In the genomic region with DNA sequence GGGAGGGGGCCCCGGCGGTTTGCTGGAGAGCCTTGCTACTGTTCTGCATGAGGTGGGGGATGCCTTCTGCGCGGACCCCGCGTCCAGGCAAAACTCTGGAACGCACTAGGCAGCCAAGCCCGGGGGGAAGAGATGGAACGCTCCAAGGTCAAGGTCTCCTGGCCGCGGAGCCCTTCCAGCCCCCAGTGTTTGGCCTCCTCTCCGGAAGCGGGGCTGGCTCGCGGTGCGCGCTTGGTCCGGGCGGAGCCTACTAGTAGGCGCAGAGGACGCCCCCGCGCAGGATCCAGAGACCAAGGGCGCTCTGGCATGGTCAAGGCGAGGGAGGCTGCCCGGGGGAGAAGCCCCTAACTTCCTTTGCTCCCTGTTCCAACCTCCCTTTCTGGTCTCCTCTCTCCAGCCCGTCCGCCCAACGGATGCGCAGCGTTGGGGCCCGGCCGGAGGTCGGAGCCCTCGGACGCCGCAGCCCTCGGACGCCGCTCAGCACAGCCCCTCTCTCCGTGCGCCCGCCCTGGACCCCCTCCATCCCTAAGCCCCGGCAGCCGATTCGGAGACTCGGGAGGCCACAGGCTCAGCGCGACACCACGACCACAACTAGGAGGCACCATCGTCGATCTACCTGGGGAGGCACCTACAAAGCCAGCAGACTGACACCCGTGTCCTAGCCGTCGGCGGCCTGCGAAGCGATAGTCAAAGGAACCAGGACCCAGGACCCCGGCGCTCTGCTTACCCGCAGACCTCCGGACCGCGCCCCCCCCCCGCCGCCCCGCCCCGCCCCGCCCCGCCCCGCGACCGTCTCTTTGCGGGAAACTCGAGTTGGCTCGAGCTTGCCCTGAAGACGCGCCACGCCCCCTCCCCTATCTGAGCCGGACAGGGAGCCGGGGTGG, we compare ENCODE assay signal across 9 cellular contexts. TPM values are rescaled to one million over a fixed set of nuclear protein-coding genes. Genes with fewer than 3 reads are reported as not detected.
DNase-seq lines count a peak whose midpoint lies in the region; ATAC-seq, FAIRE-seq and TF ChIP-seq lines count a peak whose summit lies in the region.
"Had no signal": no experiment of that assay in that cellular context is flagged by ENCODE, and none has a peak within 500 bp of the region (broad histone marks: within the 10 kb centered on the region; RNA-seq: fewer than 3 reads in every experiment).

No MANE protein-coding gene starts in this region.

- H3K9me3 ChIP-seq in breast epithelium (no peaks in the 10 kb centered on the region), right lobe of liver (no peaks in the 10 kb centered on the region)

- H3K36me3 Mint-ChIP-seq in type B pancreatic cell = no peaks in the 10 kb centered on the region

- TF ChIP-seq CTCF in breast epithelium (IDR thresholded peaks at IDR 0.05) = no peak
- TF ChIP-seq CTCF in right lobe of liver (IDR thresholded peaks at IDR 0.05) = no peak
- TF ChIP-seq CTCF in type B pancreatic cell (conservative IDR thresholded peaks at IDR 0.05) = no peak

- FAIRE-seq in GM12891 (lab: Jason Lieb, UNC) = no peak
- FAIRE-seq: GM18507 had no signal

- H3K4me3 Mint-ChIP-seq in type B pancreatic cell = peak overlapping the region; percentile 88

- TF ChIP-seq POLR2A in breast epithelium (IDR thresholded peaks at IDR 0.05) (no peak), right lobe of liver (IDR thresholded peaks at IDR 0.05) (no peak), GM12891 (IDR thresholded peaks at IDR 0.05; ENCODE audit: low read depth, low read length) (no peak)

- in situ Hi-C loops in G401 (cut with HindIII; ENCODE audit: low sequenced_read_pairs) = no loop called here

- H3K4me1 Mint-ChIP-seq in type B pancreatic cell (ENCODE audit: unreplicated experiment) = peaks cover 6% of the 10 kb centered on the region

- intact Hi-C loops in breast epithelium (cut with DNase I; ENCODE audit: low total_unique reads) (no loop called here), right lobe of liver (cut with DNase I) (no loop called here)

- no peak overlapping the region for H3K27ac Mint-ChIP-seq in type B pancreatic cell

- H3K36me3 ChIP-seq in breast epithelium = no peaks in the 10 kb centered on the region
- no peaks in the 10 kb centered on the region for H3K36me3 ChIP-seq in right lobe of liver

- 0% methylated on average over 12 of the region's 81 CpGs for WGBS in right lobe of liver (ENCODE audit: insufficient coverage, low coverage, low lambda C conversion rate, missing lambda C conversion rate)

- DNase-seq in stimulated activated CD4-positive, alpha-beta T cell treated with anti-CD3 and anti-CD28 coated beads, Interleukin-12 subunit alpha, Interleukin-12 subunit beta, amount 100 ng/mL, for 4 hours = peak; percentile 5
- no peak for DNase-seq in stimulated activated CD4-positive, alpha-beta T cell treated with anti-CD3 and anti-CD28 coated beads, Interleukin-4, amount 100 ng/mL, for 4 hours
- DNase-seq in Jurkat, Clone E6-1 (ENCODE audit: low read depth, low spot score) = no peak
- DNase-seq in breast epithelium (ENCODE audit: low spot score in 2 of 2) = no peak
- DNase-seq in right lobe of liver = peak in 1 of 3 donors; percentile 26
- DNase-seq in type B pancreatic cell (ENCODE audit: extremely low spot score, unreplicated experiment) = no peak
- no peak for DNase-seq in G401 (ENCODE audit: low spot score)
- no peak for DNase-seq in GM12891 (ENCODE audit: insufficient read length, low spot score)

- ATAC-seq in right lobe of liver = no peak

- H3K4me1 ChIP-seq in breast epithelium = peaks cover 0 to 6% of the 10 kb centered on the region in 2 donors
- peaks cover 0 to 26% (median 0%) of the 10 kb centered on the region in 4 donors for H3K4me1 ChIP-seq in right lobe of liver

- no peaks in the 10 kb centered on the region for H3K9me3 Mint-ChIP-seq in type B pancreatic cell

- H3K27ac ChIP-seq in breast epithelium (no peak overlapping the region), right lobe of liver (no peak overlapping the region)

- H3K27me3 ChIP-seq in breast epithelium (peaks cover 0 to 58% of the 10 kb centered on the region in 2 donors), right lobe of liver (peaks cover 0 to 12% of the 10 kb centered on the region in 2 donors)

- H3K4me3 ChIP-seq in Jurkat, Clone E6-1 (ENCODE audit: low read length) = peak overlapping the region; percentile 52
- H3K4me3 ChIP-seq in breast epithelium (peak overlapping the region; percentile 38 to 64 (median 54)), right lobe of liver (peak overlapping the region; percentile 37 to 49 (median 39))

- peaks cover 76% of the 10 kb centered on the region for H3K27me3 Mint-ChIP-seq in type B pancreatic cell

TF ChIP-seq in GM12891, 5 proteins besides CTCF, POLR2A, EP300 and RAD21:
- TF ChIP-seq POLR2AphosphoS5 (IDR thresholded peaks at IDR 0.05; ENCODE audit: low read depth, low read length) (no peak), SPI1 (IDR thresholded peaks at IDR 0.05; ENCODE audit: low read depth, low read length) (no peak), TAF1 (IDR thresholded peaks at IDR 0.05; ENCODE audit: low read depth, low read length) (no peak), POU2F2 (IDR thresholded peaks at IDR 0.05; ENCODE audit: low read depth, low read length) (no peak), PAX5 (IDR thresholded peaks at IDR 0.05; ENCODE audit: insufficient read depth, low read length, severe bottlenecking) (no peak)

RNA-seq across cellular contexts. Expression of a gene that starts 0.6 kb away (rescaled TPM):
- 1.3 TPM for polyA plus RNA-seq in Jurkat, Clone E6-1 (2012; ENCODE audit: insufficient read depth, insufficient read length)
- total RNA-seq in breast epithelium (under 1 TPM; 0.16 to 0.66 (median 0.59) TPM), right lobe of liver (1 to 10 TPM in 1 of 6 experiments, under 1 TPM in 5; 0.30 to 1.2 (median 0.36) TPM), type B pancreatic cell (ENCODE audit: low replicate concordance) (3.2 and 3.8 TPM in 2 replicates)
- not detected in 2 replicates for total RNA-seq in G401 (2014; rRNA removed; shearing (Covaris generic))
- polyA plus RNA-seq in GM12891 (2012; ENCODE audit: low read depth, missing spikeins) = not detected
